In the genomic region with DNA sequence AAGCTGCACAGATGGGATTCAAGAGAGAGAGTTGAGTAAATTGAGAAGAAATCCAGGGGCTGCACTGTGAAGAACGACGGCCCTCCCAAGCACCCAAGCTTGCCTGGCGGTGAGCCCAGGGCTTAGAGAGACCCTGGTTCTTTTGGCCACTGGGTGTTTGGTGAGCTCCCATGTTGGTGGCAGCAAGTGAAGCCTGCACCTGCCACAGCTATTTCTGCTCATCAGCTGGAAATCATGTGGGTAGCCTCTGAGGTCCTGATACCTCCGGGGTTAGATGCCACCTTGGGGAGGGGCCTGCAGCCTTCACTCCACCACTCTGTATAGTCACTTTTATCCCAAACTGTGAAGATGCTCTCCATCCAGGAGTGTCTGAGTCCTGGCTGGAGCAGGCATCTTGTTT, we compare ENCODE assay signal across 12 cellular contexts. TPM values are rescaled to one million over a fixed set of nuclear protein-coding genes. Genes with fewer than 3 reads are reported as not detected.
DNase-seq lines count a peak whose midpoint lies in the region; ATAC-seq lines count a peak whose summit lies in the region.
"Had no signal": no experiment of that assay in that cellular context is flagged by ENCODE, and none has a peak within 500 bp of the region (broad histone marks: within the 10 kb centered on the region; RNA-seq: fewer than 3 reads in every experiment).

No MANE protein-coding gene starts in this region.

- H3K4me1 Mint-ChIP-seq in T-helper 17 cell: peaks cover 54% of the 10 kb centered on the region

- no peaks in the 10 kb centered on the region for H4K20me1 ChIP-seq in BLaER1 treated with 17β-estradiol and CSF1 and Interleukin-3, amounts not matched to agents 10 nM and 100 nM

- H3K9ac ChIP-seq in BLaER1 treated with 17β-estradiol and CSF1 and Interleukin-3, amounts not matched to agents 10 nM and 100 nM: peak overlapping the region in 7 of 11 experiments; percentile 25 to 71 (median 58); a peak in 11 of 22 replicates

- peaks cover 90 to 100% (median 100%) of the 10 kb centered on the region in 10 experiments for H3K4me1 ChIP-seq in BLaER1 treated with 17β-estradiol and CSF1 and Interleukin-3, amounts not matched to agents 10 nM and 100 nM

- ATAC-seq in GM19025 (IDR thresholded peaks at IDR 0.05; ENCODE audit: low read depth, unreplicated experiment): peak; percentile 44
- ATAC-seq in HG03045 (IDR thresholded peaks at IDR 0.05; ENCODE audit: unreplicated experiment): peak; percentile 45
- ATAC-seq in T-helper 17 cell: peak; percentile 62
- ATAC-seq in HG02938 (IDR thresholded peaks at IDR 0.05; ENCODE audit: unreplicated experiment): no peak

- H3K27ac Mint-ChIP-seq in T-helper 17 cell: peak overlapping the region; percentile 59
- H3K27ac Mint-ChIP-seq: activated naive CD4-positive, alpha-beta T cell treated with anti-CD3 and anti-CD28 coated beads, Interleukin-2, amount 50 U/mL, for 24 hours; T-helper 1 cell treated with Interleukin-12 subunit alpha and Interleukin-12 subunit beta and Interleukin-4 antibody, amounts not matched to agents 30 μg/mL and 1 μg/mL, for 36 hours had no signal

- peak overlapping the region in 1 of 10 experiments; percentile 18; a peak in 2 of 20 replicates for H3K4me3 ChIP-seq in BLaER1 treated with 17β-estradiol and CSF1 and Interleukin-3, amounts not matched to agents 10 nM and 100 nM

- no peaks in the 10 kb centered on the region for H3K27me3 Mint-ChIP-seq in T-helper 17 cell
- H3K27me3 Mint-ChIP-seq: activated naive CD4-positive, alpha-beta T cell treated with anti-CD3 and anti-CD28 coated beads, Interleukin-2, amount 50 U/mL, for 24 hours had no signal

- DNase-seq in T-helper 17 cell (no peak), iPS-NIHi11 (ENCODE audit: low spot score) (no peak), dermis blood vessel endothelial cell (no peak), DMS79 treated with DMSO at 0.1 percent for 48 hours (lab: John Stamatoyannopoulos, UW) (no peak)
- DNase-seq: activated CD8-positive, alpha-beta memory T cell treated with anti-CD3 and anti-CD28 coated beads for 24 hours; MV-4-11 had no signal

- H3K4me2 ChIP-seq in BLaER1 treated with 17β-estradiol and CSF1 and Interleukin-3, amounts not matched to agents 10 nM and 100 nM: peak overlapping the region; percentile 66 to 97 (median 92)

- H3K36me3 Mint-ChIP-seq in T-helper 17 cell (ENCODE audit: low read depth): peaks cover 2% of the 10 kb centered on the region
- H3K36me3 Mint-ChIP-seq: activated naive CD4-positive, alpha-beta T cell treated with anti-CD3 and anti-CD28 coated beads, Interleukin-2, amount 50 U/mL, for 24 hours had no signal

- no peaks in the 10 kb centered on the region for H3K9me3 ChIP-seq in BLaER1 treated with 17β-estradiol and CSF1 and Interleukin-3, amounts not matched to agents 10 nM and 100 nM (replicated peaks in 1 of 11)
- H3K9me3 ChIP-seq in T-helper 17 cell (ENCODE audit: control insufficient read depth, low read length, poor library complexity, severe bottlenecking): no peaks in the 10 kb centered on the region

- no peak overlapping the region for H3K4me3 Mint-ChIP-seq in T-helper 17 cell
- H3K4me3 Mint-ChIP-seq: activated naive CD4-positive, alpha-beta T cell treated with anti-CD3 and anti-CD28 coated beads, Interleukin-2, amount 50 U/mL, for 24 hours; T-helper 1 cell treated with Interleukin-12 subunit alpha and Interleukin-12 subunit beta and Interleukin-4 antibody, amounts not matched to agents 30 μg/mL and 1 μg/mL, for 36 hours had no signal

- no peaks in the 10 kb centered on the region for H3K27me3 ChIP-seq in BLaER1 treated with 17β-estradiol and CSF1 and Interleukin-3, amounts not matched to agents 10 nM and 100 nM

- H3K36me3 ChIP-seq in BLaER1 treated with 17β-estradiol and CSF1 and Interleukin-3, amounts not matched to agents 10 nM and 100 nM: no peaks in the 10 kb centered on the region

- H3K27ac ChIP-seq in BLaER1 treated with 17β-estradiol and CSF1 and Interleukin-3, amounts not matched to agents 10 nM and 100 nM: peak overlapping the region in 9 of 11 experiments; percentile 0 to 99 (median 71); a peak in 16 of 22 replicates

RNA-seq across cellular contexts. Expression of a gene that starts 6.1 kb away (rescaled TPM):
- total RNA-seq in T-helper 17 cell (100 to 1,000 TPM; 584 to 606 TPM), dermis blood vessel endothelial cell (63.5 and 64.7 TPM in 2 replicates)

RNA-seq across cellular contexts. Expression of a gene that starts 51.7 kb away (rescaled TPM):
- total RNA-seq in T-helper 17 cell (not detected), dermis blood vessel endothelial cell (11.4 and 21.2 TPM in 2 replicates)

Comparison
In these comparisons a context has a peak if more than half of its experiments do, and no peak if none do; other contexts are left out.
1. RNA of a gene that starts 51.7 kb away (total RNA-seq): 11.4 to 21.2 TPM in dermis blood vessel endothelial cell; not detected in T-helper 17 cell; every median in the first group is over 10 times any median in the second.